Comparison of ENCODE assay signal across 1 cellular context in genomic region chr1:23984417-23985186, GRCh38.
TF ChIP-seq lines count a peak whose summit lies in the region.

No MANE protein-coding gene starts in this region.

TF ChIP-seq in HepG2, 621 proteins besides CTCF, POLR2A, EP300 and RAD21 (continued from another document):
- no peak for TF ChIP-seq SKIL (CRISPR knock-in tag; IDR thresholded peaks at IDR 0.05; ENCODE audit: borderline replicate concordance)
- no peak for TF ChIP-seq ZNF577 (CRISPR knock-in tag; IDR thresholded peaks at IDR 0.05; ENCODE audit: borderline replicate concordance, low read depth)
- no peak for TF ChIP-seq CC2D1A (CRISPR knock-in tag; IDR thresholded peaks at IDR 0.05)
- no peak for TF ChIP-seq ZNF891 (CRISPR knock-in tag; IDR thresholded peaks at IDR 0.05)
- TF ChIP-seq ZNF329 (CRISPR knock-in tag; IDR thresholded peaks at IDR 0.05; ENCODE audit: low read depth): no peak
- no peak for TF ChIP-seq MTA1 (CRISPR knock-in tag; IDR thresholded peaks at IDR 0.05; ENCODE audit: borderline replicate concordance)
- TF ChIP-seq PRMT3 (CRISPR knock-in tag; IDR thresholded peaks at IDR 0.05; ENCODE audit: borderline replicate concordance, low read depth): no peak
